In the genomic region with DNA sequence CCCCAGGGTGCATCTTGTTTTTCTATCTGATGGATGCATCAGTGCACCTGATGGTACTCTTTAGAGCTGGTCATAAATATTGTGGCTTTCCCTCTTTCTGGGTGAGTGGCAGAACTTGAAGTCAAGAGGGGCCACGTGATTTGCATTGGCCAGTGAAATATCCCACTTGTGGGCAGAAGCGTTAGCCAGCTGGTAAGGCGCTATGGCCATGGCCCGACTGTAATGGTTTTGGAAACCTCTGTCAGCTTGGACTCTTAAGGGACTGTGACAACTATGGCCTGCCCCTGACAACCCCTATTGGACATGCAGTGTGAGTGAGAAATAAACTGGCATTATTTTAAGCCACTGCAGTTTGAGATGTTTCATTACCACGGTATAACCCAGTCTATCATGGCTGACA, we compare ENCODE assay signal across 35 cellular contexts.
"Had no signal": no experiment of that assay in that cellular context is flagged by ENCODE, and none has a peak within 500 bp of the region (broad histone marks: within the 10 kb centered on the region; RNA-seq: fewer than 3 reads in every experiment).

No MANE protein-coding gene starts in this region.

- H3K27ac Mint-ChIP-seq: activated CD4-positive, alpha-beta memory T cell treated with anti-CD3 and anti-CD28 coated beads, Interleukin-2, amount 10 ng/mL, durations not matched to agents 7 days and 5 days; activated CD4-positive, alpha-beta T cell treated with anti-CD3 and anti-CD28 coated beads, Interleukin-2, amount 10 ng/mL, durations not matched to agents 7 days and 5 days; activated naive CD4-positive, alpha-beta T cell treated with anti-CD3 and anti-CD28 coated beads, Interleukin-2, amount 10 ng/mL, durations not matched to agents 7 days and 5 days; activated naive CD8-positive, alpha-beta T cell treated with anti-CD3 and anti-CD28 coated beads, Interleukin-2, amount 10 ng/mL, durations not matched to agents 7 days and 5 days; activated T-cell treated with anti-CD3 and anti-CD28 coated beads, Interleukin-2, amount 50 U/mL, for 24 hours; mesothelial cell of epicardium had no signal

- H3K27me3 ChIP-seq: ascending aorta, cardiac muscle cell, colonic mucosa, dorsolateral prefrontal cortex, pancreas, transverse colon had no signal

- H3K4me3 Mint-ChIP-seq: activated CD4-positive, alpha-beta memory T cell treated with anti-CD3 and anti-CD28 coated beads, Interleukin-2, amount 10 ng/mL, durations not matched to agents 7 days and 5 days; activated CD4-positive, alpha-beta T cell treated with anti-CD3 and anti-CD28 coated beads, Interleukin-2, amount 10 ng/mL, durations not matched to agents 7 days and 5 days; activated naive CD4-positive, alpha-beta T cell treated with anti-CD3 and anti-CD28 coated beads, Interleukin-2, amount 10 ng/mL, durations not matched to agents 7 days and 5 days; activated naive CD8-positive, alpha-beta T cell treated with anti-CD3 and anti-CD28 coated beads, Interleukin-2, amount 10 ng/mL, durations not matched to agents 7 days and 5 days; activated T-cell treated with anti-CD3 and anti-CD28 coated beads, Interleukin-2, amount 50 U/mL, for 24 hours; brain; effector memory CD8-positive, alpha-beta T cell; mesothelial cell of epicardium; naive B cell; neural crest cell had no signal

- H3K27ac ChIP-seq: ascending aorta, cardiac muscle cell, colonic mucosa, dorsolateral prefrontal cortex, gastroesophageal sphincter, prostate gland, skin epidermis, transverse colon, WERI-Rb-1 had no signal

- H3K27me3 Mint-ChIP-seq: activated CD4-positive, alpha-beta memory T cell treated with anti-CD3 and anti-CD28 coated beads, Interleukin-2, amount 10 ng/mL, durations not matched to agents 7 days and 5 days; activated CD4-positive, alpha-beta T cell treated with anti-CD3 and anti-CD28 coated beads, Interleukin-2, amount 10 ng/mL, durations not matched to agents 7 days and 5 days; activated naive CD4-positive, alpha-beta T cell treated with anti-CD3 and anti-CD28 coated beads, Interleukin-2, amount 10 ng/mL, durations not matched to agents 7 days and 5 days; activated naive CD8-positive, alpha-beta T cell treated with anti-CD3 and anti-CD28 coated beads, Interleukin-2, amount 10 ng/mL, durations not matched to agents 7 days and 5 days; activated T-cell treated with anti-CD3 and anti-CD28 coated beads, Interleukin-2, amount 50 U/mL, for 24 hours; effector memory CD8-positive, alpha-beta T cell; naive B cell had no signal

- ATAC-seq: effector memory CD8-positive, alpha-beta T cell; gastroesophageal sphincter; left colon; pancreas; sciatic nerve had no signal

- H3K36me3 ChIP-seq: ascending aorta, cardiac muscle cell, colonic mucosa, gastroesophageal sphincter, pancreas, prostate gland had no signal

- H3K9me3 ChIP-seq: ascending aorta, colonic mucosa, gastroesophageal sphincter, pancreas, prostate gland, transverse colon had no signal

- H3K4me1 ChIP-seq: ascending aorta, colonic mucosa, gastroesophageal sphincter, pancreas, prostate gland, transverse colon had no signal

- H3K4me3 ChIP-seq: ascending aorta, cardiac muscle cell, colonic mucosa, dorsolateral prefrontal cortex, gastroesophageal sphincter, pancreas, prostate gland, skin epidermis, transverse colon had no signal

- H3K9me3 Mint-ChIP-seq: activated CD4-positive, alpha-beta memory T cell treated with anti-CD3 and anti-CD28 coated beads, Interleukin-2, amount 10 ng/mL, durations not matched to agents 7 days and 5 days; activated CD4-positive, alpha-beta T cell treated with anti-CD3 and anti-CD28 coated beads, Interleukin-2, amount 10 ng/mL, durations not matched to agents 7 days and 5 days; activated naive CD4-positive, alpha-beta T cell treated with anti-CD3 and anti-CD28 coated beads, Interleukin-2, amount 10 ng/mL, durations not matched to agents 7 days and 5 days; activated naive CD8-positive, alpha-beta T cell treated with anti-CD3 and anti-CD28 coated beads, Interleukin-2, amount 10 ng/mL, durations not matched to agents 7 days and 5 days; activated T-cell treated with anti-CD3 and anti-CD28 coated beads, Interleukin-2, amount 50 U/mL, for 24 hours; effector memory CD8-positive, alpha-beta T cell; neural crest cell had no signal

- DNase-seq: activated CD4-positive, alpha-beta memory T cell treated with anti-CD3 and anti-CD28 coated beads, Interleukin-2, amount 10 ng/mL, durations not matched to agents 7 days and 5 days; activated CD4-positive, alpha-beta T cell treated with anti-CD3 and anti-CD28 coated beads, Interleukin-2, amount 10 ng/mL, durations not matched to agents 7 days and 5 days; activated CD4-positive, CD25-positive, alpha-beta regulatory T cell treated with anti-CD3 and anti-CD28 coated beads, Interleukin-2, amount 50 U/mL, for 72 hours; activated CD8-positive, alpha-beta memory T cell treated with anti-CD3 and anti-CD28 coated beads, Interleukin-2, amount 50 U/mL, for 48 hours; activated gamma-delta T cell; activated naive CD4-positive, alpha-beta T cell treated with anti-CD3 and anti-CD28 coated beads, Interleukin-2, amount 10 ng/mL, durations not matched to agents 7 days and 5 days; activated naive CD8-positive, alpha-beta T cell treated with anti-CD3 and anti-CD28 coated beads, Interleukin-2, amount 10 ng/mL, durations not matched to agents 7 days and 5 days; activated T-cell treated with anti-CD3 and anti-CD28 coated beads, Interleukin-2, amount 50 U/mL, for 24 hours; cerebellar nuclear complex; colonic mucosa; dorsolateral prefrontal cortex; effector memory CD8-positive, alpha-beta T cell; hippocampal formation; kidney; left colon; mammary epithelial cell; naive B cell; nucleus accumbens; pancreas; retina; stimulated activated CD4-positive, alpha-beta T cell treated with anti-CD3 and anti-CD28 coated beads, Interleukin-4, amount 100 ng/mL, for 24 hours; stimulated activated naive CD4-positive, alpha-beta T cell; T-helper 1 cell; T-helper 9 cell; transverse colon; WERI-Rb-1 had no signal

- H3K4me1 Mint-ChIP-seq: activated CD4-positive, alpha-beta T cell treated with anti-CD3 and anti-CD28 coated beads, Interleukin-2, amount 10 ng/mL, durations not matched to agents 7 days and 5 days; activated naive CD4-positive, alpha-beta T cell treated with anti-CD3 and anti-CD28 coated beads, Interleukin-2, amount 10 ng/mL, durations not matched to agents 7 days and 5 days had no signal
